Comparison of ENCODE assay signal across 8 cellular contexts in the genomic region with DNA sequence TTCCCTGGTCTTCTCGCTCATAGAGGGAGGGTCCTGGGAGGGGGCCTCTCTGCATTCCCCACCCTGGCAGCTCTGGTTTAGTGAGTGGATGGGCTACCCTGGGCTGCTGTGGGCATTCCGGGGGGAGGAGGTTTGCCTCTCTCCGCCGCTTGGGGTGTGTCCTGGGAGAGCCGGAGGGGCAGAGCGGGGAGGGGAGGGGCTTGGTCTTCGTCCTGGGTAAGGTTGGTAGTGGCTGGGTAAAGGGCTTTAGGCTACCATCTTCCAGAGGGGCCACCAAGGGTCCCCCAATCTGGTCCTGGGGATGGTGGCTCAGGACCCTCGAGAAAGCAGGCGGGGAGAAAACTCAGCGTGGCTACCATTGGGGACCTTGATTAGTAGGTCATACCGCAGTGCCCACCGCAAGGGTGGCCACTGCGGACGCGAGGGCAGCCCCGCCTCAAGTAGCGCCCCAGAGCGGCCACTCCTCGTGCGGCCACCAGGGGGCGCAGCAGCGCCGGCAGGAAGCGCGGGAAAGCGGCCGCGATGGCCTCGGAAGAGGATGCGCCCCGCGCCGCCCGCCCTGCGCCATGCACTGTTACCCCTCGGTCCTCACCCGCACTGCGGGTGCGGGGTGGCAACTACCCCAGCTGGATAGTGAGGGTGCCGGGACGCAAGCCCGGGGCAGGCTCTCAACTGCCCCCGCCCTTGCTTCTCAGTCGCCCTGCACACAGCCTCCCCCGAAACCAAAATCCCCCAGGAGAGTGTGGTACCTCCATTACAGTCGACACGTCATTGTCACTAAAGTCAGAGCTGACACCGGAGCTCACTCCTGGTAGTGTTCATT. TPM values are rescaled to one million over a fixed set of nuclear protein-coding genes. Genes with fewer than 3 reads are reported as not detected.
A peak's percentile ranks its signal among the peaks of the same experiment; 100 is the strongest.
DNase-seq lines count a peak whose midpoint lies in the region; ATAC-seq and TF ChIP-seq lines count a peak whose summit lies in the region.

No MANE protein-coding gene starts in this region.

- no peak overlapping the region for H3K27ac ChIP-seq in 22Rv1

- no peak for ATAC-seq in HG03039 (IDR thresholded peaks at IDR 0.05; ENCODE audit: unreplicated experiment)

- TF ChIP-seq CTCF in 22Rv1 (IDR thresholded peaks at IDR 0.05): peak; percentile 97
- peak; percentile 98 for TF ChIP-seq CTCF in GM12874 (IDR thresholded peaks at IDR 0.05; ENCODE audit: insufficient read depth, low read depth, low read length)

- DNase-seq in NCI-H2171 treated with DMSO at 0.1 percent for 48 hours (lab: John Stamatoyannopoulos, UW) (peak; percentile 16), dermis blood vessel endothelial cell (peak; percentile 70), medulla oblongata (ENCODE audit: extremely low spot score) (peak; percentile 42)
- peak; percentile 47 to 54 for DNase-seq in activated CD4-positive, alpha-beta T cell treated with anti-CD3 and anti-CD28 coated beads for 4 hours
- peak; percentile 5 to 22 for DNase-seq in stimulated activated CD8-positive, alpha-beta memory T cell treated with anti-CD3 and anti-CD28 coated beads, Interleukin-15, amount 100 ng/mL, for 4 hours (ENCODE audit: low read depth in 2 of 2)

RNA-seq across cellular contexts. Expression of a gene that starts 44.1 kb away (rescaled TPM):
- total RNA-seq in dermis blood vessel endothelial cell: 5.4 and 6.3 TPM in 2 replicates

Comparison
In these comparisons a context has a peak if more than half of its experiments do, and no peak if none do; other contexts are left out.
1. DNase-seq: peak in every context shown above with its lines; median percentile 70 in dermis blood vessel endothelial cell; 50 in activated CD4-positive, alpha-beta T cell treated with anti-CD3 and anti-CD28 coated beads for 4 hours; 42 in medulla oblongata; 16 in NCI-H2171 treated with DMSO at 0.1 percent for 48 hours; 14 in stimulated activated CD8-positive, alpha-beta memory T cell treated with anti-CD3 and anti-CD28 coated beads, Interleukin-15, amount 100 ng/mL, for 4 hours.